28 cellular contexts compared by ENCODE assay signal in the genomic region with DNA sequence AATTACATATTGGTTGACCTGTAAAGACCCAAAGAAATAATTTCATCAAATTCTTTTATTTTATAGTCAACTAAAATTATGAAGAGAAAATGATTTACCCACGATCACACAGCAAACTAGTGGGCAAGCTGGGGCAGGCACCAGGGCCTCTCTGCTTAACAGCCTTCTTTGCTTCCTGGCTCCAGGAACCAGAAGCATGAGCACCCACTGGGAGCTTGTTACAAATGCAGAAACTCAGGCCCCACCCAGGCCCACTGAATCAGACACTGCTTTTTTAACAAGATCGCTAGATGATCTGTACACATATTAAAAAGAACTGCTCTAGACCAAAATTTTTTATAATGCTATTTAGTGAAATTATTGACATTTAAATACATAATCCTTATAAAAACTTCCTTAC.
"Had no signal": no experiment of that assay in that cellular context is flagged by ENCODE, and none has a peak within 500 bp of the region (broad histone marks: within the 10 kb centered on the region; RNA-seq: fewer than 3 reads in every experiment).

No MANE protein-coding gene starts in this region.

- H3K9me3 ChIP-seq: adrenal gland, ascending aorta, gastroesophageal sphincter, lower lobe of right lung, suprapubic skin, tibial nerve had no signal

- H3K4me2 ChIP-seq: hepatocyte, neural progenitor cell, smooth muscle cell had no signal

- DNase-seq: activated CD4-positive, alpha-beta T cell treated with anti-CD3 and anti-CD28 coated beads for 4 hours; activated CD4-positive, alpha-beta T cell treated with anti-CD3 and anti-CD28 coated beads, Interleukin-2, amount 50 U/mL, for 48 hours; activated CD8-positive, alpha-beta memory T cell treated with anti-CD3 and anti-CD28 coated beads, Interleukin-2, amount 50 U/mL, for 4 hours; activated effector memory CD4-positive, alpha-beta T cell treated with anti-CD3 and anti-CD28 coated beads, Interleukin-2, amount 50 U/mL, for 16 hours; activated naive CD4-positive, alpha-beta T cell treated with anti-CD3 and anti-CD28 coated beads for 36 hours; activated naive CD8-positive, alpha-beta T cell treated with anti-CD3 and anti-CD28 coated beads for 36 hours; activated T-cell treated with anti-CD3 and anti-CD28 coated beads, Interleukin-2, amount 50 U/mL, for 1 hour; adrenal gland; central memory CD4-positive, alpha-beta T cell; dermis blood vessel endothelial cell; effector CD8-positive, alpha-beta T cell; kidney glomerular epithelial cell; lower lobe of right lung; natural killer cell; stimulated activated CD4-positive, alpha-beta T cell treated with anti-CD3 and anti-CD28 coated beads, Interleukin-1b, Interleukin-23, amount 100 ng/mL, for 48 hours; stimulated activated naive B cell treated with anti-CD40 and anti-IgM and Interleukin-4, amounts not matched to agents 10 μg/mL and 1 μg/mL and 100 μg/mL, for 72 hours; stomach had no signal

- FAIRE-seq: colon, endometrium had no signal

- ATAC-seq: gastroesophageal sphincter; left lobe of liver; lower lobe of right lung; natural killer cell; stimulated activated naive B cell treated with anti-CD40 and anti-IgM and Interleukin-4, amounts not matched to agents 10 μg/mL and 1 μg/mL and 100 μg/mL, for 72 hours had no signal

- H3K36me3 ChIP-seq: adrenal gland, ascending aorta, gastroesophageal sphincter, lower lobe of right lung, neural progenitor cell, right atrium auricular region, stomach, suprapubic skin, tibial nerve had no signal

- H3K79me2 ChIP-seq: hepatocyte had no signal

- H3K9ac ChIP-seq: neural progenitor cell had no signal

- H3K4me3 ChIP-seq: adrenal gland, ascending aorta, gastroesophageal sphincter, hepatocyte, lower lobe of right lung, neural progenitor cell, right atrium auricular region, smooth muscle cell, stomach, suprapubic skin had no signal

- H2AFZ ChIP-seq: hepatocyte, neural progenitor cell had no signal

- H3K27me3 ChIP-seq: gastroesophageal sphincter, hepatocyte, neural progenitor cell, suprapubic skin had no signal

- H3K4me1 ChIP-seq: ascending aorta, lower lobe of right lung had no signal

- H3K27ac ChIP-seq: adrenal gland, ascending aorta, gastroesophageal sphincter, hepatocyte, lower lobe of right lung, neural progenitor cell, right atrium auricular region, stomach, suprapubic skin had no signal
